ENCODE assay signal across 1 cellular context in the genomic region with DNA sequence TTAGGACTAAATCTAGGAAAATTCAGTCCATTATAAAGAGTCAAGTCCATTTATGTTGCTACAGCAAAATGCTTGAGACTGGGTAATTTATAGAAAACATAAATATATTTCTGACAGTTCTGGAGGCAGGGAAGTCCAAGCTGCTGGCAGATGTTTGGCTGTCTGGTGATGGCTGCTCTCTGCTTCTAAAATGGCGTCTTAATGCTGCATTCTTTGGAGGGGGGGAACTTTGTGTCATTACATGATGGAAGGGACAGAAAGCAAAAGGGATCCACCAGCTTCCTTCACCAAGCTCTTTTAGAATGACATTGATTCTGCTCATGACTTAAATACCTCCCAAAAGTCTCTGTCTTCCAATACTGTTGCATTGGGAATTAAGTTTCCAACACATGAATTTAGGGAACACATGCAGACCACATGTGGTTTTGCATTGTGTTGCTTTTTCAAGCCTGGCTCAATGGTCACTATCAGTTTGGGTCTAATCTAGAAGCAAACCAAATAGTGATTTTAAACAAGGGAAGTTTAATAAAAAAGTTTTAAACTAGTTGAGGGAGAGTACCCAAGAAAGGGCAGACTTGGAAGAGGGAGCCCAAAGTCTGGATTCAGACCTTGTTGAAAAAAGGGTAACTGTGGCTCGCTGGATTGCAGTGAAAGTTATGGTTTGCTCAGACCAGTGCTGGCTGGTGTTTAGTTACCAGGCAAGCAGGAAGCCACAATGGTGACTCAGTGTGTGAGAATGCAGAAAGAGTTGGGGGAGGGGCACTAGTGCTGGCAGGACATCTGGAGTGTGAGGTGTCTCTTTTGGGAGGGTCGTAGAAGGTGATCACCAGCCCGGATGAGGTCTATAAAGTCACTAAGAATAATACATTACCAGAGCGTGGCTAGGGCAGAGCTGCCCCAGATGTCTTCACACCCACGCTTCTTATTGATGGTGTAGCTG.
TF ChIP-seq lines count a peak whose summit lies in the region.

No MANE protein-coding gene starts in this region.

TF ChIP-seq in HCT116, 20 proteins besides CTCF, POLR2A, EP300 and RAD21:
- TF ChIP-seq, protein P1, sequence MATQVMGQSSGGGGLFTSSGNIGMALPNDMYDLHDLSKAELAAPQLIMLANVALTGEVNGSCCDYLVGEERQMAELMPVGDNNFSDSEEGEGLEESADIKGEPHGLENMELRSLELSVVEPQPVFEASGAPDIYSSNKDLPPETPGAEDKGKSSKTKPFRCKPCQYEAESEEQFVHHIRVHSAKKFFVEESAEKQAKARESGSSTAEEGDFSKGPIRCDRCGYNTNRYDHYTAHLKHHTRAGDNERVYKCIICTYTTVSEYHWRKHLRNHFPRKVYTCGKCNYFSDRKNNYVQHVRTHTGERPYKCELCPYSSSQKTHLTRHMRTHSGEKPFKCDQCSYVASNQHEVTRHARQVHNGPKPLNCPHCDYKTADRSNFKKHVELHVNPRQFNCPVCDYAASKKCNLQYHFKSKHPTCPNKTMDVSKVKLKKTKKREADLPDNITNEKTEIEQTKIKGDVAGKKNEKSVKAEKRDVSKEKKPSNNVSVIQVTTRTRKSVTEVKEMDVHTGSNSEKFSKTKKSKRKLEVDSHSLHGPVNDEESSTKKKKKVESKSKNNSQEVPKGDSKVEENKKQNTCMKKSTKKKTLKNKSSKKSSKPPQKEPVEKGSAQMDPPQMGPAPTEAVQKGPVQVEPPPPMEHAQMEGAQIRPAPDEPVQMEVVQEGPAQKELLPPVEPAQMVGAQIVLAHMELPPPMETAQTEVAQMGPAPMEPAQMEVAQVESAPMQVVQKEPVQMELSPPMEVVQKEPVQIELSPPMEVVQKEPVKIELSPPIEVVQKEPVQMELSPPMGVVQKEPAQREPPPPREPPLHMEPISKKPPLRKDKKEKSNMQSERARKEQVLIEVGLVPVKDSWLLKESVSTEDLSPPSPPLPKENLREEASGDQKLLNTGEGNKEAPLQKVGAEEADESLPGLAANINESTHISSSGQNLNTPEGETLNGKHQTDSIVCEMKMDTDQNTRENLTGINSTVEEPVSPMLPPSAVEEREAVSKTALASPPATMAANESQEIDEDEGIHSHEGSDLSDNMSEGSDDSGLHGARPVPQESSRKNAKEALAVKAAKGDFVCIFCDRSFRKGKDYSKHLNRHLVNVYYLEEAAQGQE (IDR thresholded peaks at IDR 0.05; ENCODE audit: low read depth) = no peak
- TF ChIP-seq SIN3A (IDR thresholded peaks at IDR 0.05; ENCODE audit: low read depth) (no peak), TCF7L2 (IDR thresholded peaks at IDR 0.05; ENCODE audit: borderline replicate concordance, extremely low read depth, insufficient read depth, insufficient read length) (no peak), ZNF274 (IDR thresholded peaks at IDR 0.05; ENCODE audit: low read depth, low read length) (no peak), EGR1 (IDR thresholded peaks at IDR 0.05; ENCODE audit: low read depth) (peak; percentile 23; the same call in 1 of the 2 replicates), POLR2AphosphoS5 (IDR thresholded peaks at IDR 0.05; ENCODE audit: low read depth, low read length) (peak; percentile 71), CBX3 (IDR thresholded peaks at IDR 0.05; ENCODE audit: low read depth) (no peak), EZH2phosphoT487 (IDR thresholded peaks at IDR 0.05; ENCODE audit: borderline replicate concordance) (no peak), CEBPB (IDR thresholded peaks at IDR 0.05; ENCODE audit: low read depth) (0 out of 2 replicates have a peak, but pooled peaks have one; percentile 23), FOSL1 (IDR thresholded peaks at IDR 0.05; ENCODE audit: low read depth) (peak; percentile 89), EZH2 (IDR thresholded peaks at IDR 0.05) (no peak), YY1 (IDR thresholded peaks at IDR 0.05; ENCODE audit: extremely low read depth, insufficient replicate concordance, low read depth, low read length) (peak; percentile 85), SP1 (IDR thresholded peaks at IDR 0.05; ENCODE audit: low read depth) (peak; percentile 86), ELF1 (IDR thresholded peaks at IDR 0.05; ENCODE audit: borderline replicate concordance, low read depth) (no peak), SRF (IDR thresholded peaks at IDR 0.05; ENCODE audit: low read depth) (no peak), ZFX (IDR thresholded peaks at IDR 0.05) (no peak), JUND (IDR thresholded peaks at IDR 0.05) (peak; percentile 91)
- TF ChIP-seq, protein P2, sequence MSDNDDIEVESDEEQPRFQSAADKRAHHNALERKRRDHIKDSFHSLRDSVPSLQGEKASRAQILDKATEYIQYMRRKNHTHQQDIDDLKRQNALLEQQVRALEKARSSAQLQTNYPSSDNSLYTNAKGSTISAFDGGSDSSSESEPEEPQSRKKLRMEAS (IDR thresholded peaks at IDR 0.05) = no peak; the same call in 1 of the 2 replicates
- TF ChIP-seq, protein P3, sequence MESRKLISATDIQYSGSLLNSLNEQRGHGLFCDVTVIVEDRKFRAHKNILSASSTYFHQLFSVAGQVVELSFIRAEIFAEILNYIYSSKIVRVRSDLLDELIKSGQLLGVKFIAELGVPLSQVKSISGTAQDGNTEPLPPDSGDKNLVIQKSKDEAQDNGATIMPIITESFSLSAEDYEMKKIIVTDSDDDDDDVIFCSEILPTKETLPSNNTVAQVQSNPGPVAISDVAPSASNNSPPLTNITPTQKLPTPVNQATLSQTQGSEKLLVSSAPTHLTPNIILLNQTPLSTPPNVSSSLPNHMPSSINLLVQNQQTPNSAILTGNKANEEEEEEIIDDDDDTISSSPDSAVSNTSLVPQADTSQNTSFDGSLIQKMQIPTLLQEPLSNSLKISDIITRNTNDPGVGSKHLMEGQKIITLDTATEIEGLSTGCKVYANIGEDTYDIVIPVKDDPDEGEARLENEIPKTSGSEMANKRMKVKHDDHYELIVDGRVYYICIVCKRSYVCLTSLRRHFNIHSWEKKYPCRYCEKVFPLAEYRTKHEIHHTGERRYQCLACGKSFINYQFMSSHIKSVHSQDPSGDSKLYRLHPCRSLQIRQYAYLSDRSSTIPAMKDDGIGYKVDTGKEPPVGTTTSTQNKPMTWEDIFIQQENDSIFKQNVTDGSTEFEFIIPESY (IDR thresholded peaks at IDR 0.05; ENCODE audit: extremely low read depth, insufficient replicate concordance, low read length) = no peak
- TF ChIP-seq, protein P4, sequence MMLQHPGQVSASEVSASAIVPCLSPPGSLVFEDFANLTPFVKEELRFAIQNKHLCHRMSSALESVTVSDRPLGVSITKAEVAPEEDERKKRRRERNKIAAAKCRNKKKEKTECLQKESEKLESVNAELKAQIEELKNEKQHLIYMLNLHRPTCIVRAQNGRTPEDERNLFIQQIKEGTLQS (IDR thresholded peaks at IDR 0.05) = no peak; the same call in 1 of the 2 replicates
